Comparison of ENCODE assay signal across 23 cellular contexts in genomic region chr1:199018471-199019135, GRCh38.
"Had no signal": no experiment of that assay in that cellular context is flagged by ENCODE, and none has a peak within 500 bp of the region (broad histone marks: within the 10 kb centered on the region; RNA-seq: fewer than 3 reads in every experiment).

No MANE protein-coding gene starts in this region.

- H3K27ac ChIP-seq: esophagus muscularis mucosa, foreskin keratinocyte, gastroesophageal sphincter, heart left ventricle, hepatocyte, ovary, psoas muscle, sigmoid colon, stomach, testis, transverse colon, upper lobe of right lung, uterus had no signal

- H3K4me3 ChIP-seq: esophagus muscularis mucosa, gastroesophageal sphincter, heart left ventricle, hepatocyte, lung, ovary, psoas muscle, sigmoid colon, stomach, testis, transverse colon, upper lobe of right lung, uterus had no signal

- H3K4me1 ChIP-seq: esophagus muscularis mucosa, foreskin keratinocyte, gastroesophageal sphincter, heart left ventricle, psoas muscle, sigmoid colon, stomach, testis, transverse colon, upper lobe of right lung, uterus had no signal

- H3K27me3 ChIP-seq: esophagus muscularis mucosa, foreskin keratinocyte, gastroesophageal sphincter, heart left ventricle, hepatocyte, ovary, sigmoid colon, stomach, testis, transverse colon, upper lobe of right lung, uterus had no signal

- H3K36me3 ChIP-seq: esophagus muscularis mucosa, gastroesophageal sphincter, heart left ventricle, ovary, sigmoid colon, stomach, transverse colon, upper lobe of right lung, uterus had no signal

- H3K9me3 ChIP-seq: esophagus muscularis mucosa, gastroesophageal sphincter, heart left ventricle, ovary, psoas muscle, sigmoid colon, stomach, testis, transverse colon, upper lobe of right lung, uterus had no signal

- DNase-seq: effector memory CD4-positive, alpha-beta T cell; foreskin keratinocyte; heart left ventricle; kidney; natural killer cell; occipital lobe; ovary; posterior cingulate gyrus; psoas muscle; right cardiac atrium; sigmoid colon; stimulated activated CD4-positive, alpha-beta T cell treated with anti-CD3 and anti-CD28 coated beads, Interleukin-2, amount 100 ng/mL, for 24 hours; stimulated activated CD4-positive, alpha-beta T cell treated with anti-CD3 and anti-CD28 coated beads, Interleukin-4, amount 100 ng/mL, for 24 hours; stimulated activated naive CD4-positive, alpha-beta T cell treated with Interleukin-2 at 50 U/mL for 16 hours; stomach; testis; transverse colon; upper lobe of right lung; uterus had no signal
